ENCODE assay signal across 18 cellular contexts in genomic region chr2:61995515-61995914, GRCh38.
A peak's percentile ranks its signal among the peaks of the same experiment; 100 is the strongest.
DNase-seq lines count a peak whose midpoint lies in the region; ATAC-seq, FAIRE-seq and TF ChIP-seq lines count a peak whose summit lies in the region.
"Had no signal": no experiment of that assay in that cellular context is flagged by ENCODE, and none has a peak within 500 bp of the region (broad histone marks: within the 10 kb centered on the region; RNA-seq: fewer than 3 reads in every experiment).

No MANE protein-coding gene starts in this region.

- no peak for FAIRE-seq in kidney (lab: Jason Lieb, UNC)
- FAIRE-seq: islet of Langerhans had no signal

- intact Hi-C loops in kidney (cut with DNase I): no loop called here

- peak; percentile 53 for ATAC-seq in GM19467 (IDR thresholded peaks at IDR 0.05; ENCODE audit: unreplicated experiment)
- peak; percentile 91 for ATAC-seq in HG02885 (IDR thresholded peaks at IDR 0.05; ENCODE audit: poor library complexity, unreplicated experiment)
- ATAC-seq: activated CD4-positive, alpha-beta T cell treated with anti-CD3 and anti-CD28 coated beads for 36 hours; naive thymus-derived CD4-positive, alpha-beta T cell had no signal

- no peak overlapping the region for H3K4me3 Mint-ChIP-seq in mesothelial cell of epicardium
- no peak overlapping the region for H3K4me3 Mint-ChIP-seq in endothelial cell (ENCODE audit: unreplicated experiment)
- H3K4me3 Mint-ChIP-seq: activated CD4-positive, alpha-beta T cell treated with anti-CD3 and anti-CD28 coated beads for 36 hours; naive thymus-derived CD4-positive, alpha-beta T cell had no signal

- H3K36me3 ChIP-seq in kidney (ENCODE audit: control insufficient read depth in 1 of 2, insufficient read depth in 2 of 2, low read length in 2 of 2): no peaks in the 10 kb centered on the region
- H3K36me3 ChIP-seq: sigmoid colon, tibial artery had no signal

- no peak for TF ChIP-seq CTCF in GM12865 (IDR thresholded peaks at IDR 0.05; ENCODE audit: insufficient read depth, low read depth, low read length, missing control alignments)
- TF ChIP-seq CTCF in kidney (IDR thresholded peaks at IDR 0.05; ENCODE audit: borderline replicate concordance, extremely low read depth, insufficient read depth): no peak
- TF ChIP-seq CTCF in mesothelial cell of epicardium (IDR thresholded peaks at IDR 0.05; ENCODE audit: unreplicated experiment): no peak
- TF ChIP-seq CTCF in endothelial cell (IDR thresholded peaks at IDR 0.05; ENCODE audit: unreplicated experiment): no peak

- H3K4me1 Mint-ChIP-seq in mesothelial cell of epicardium (peaks cover 8% of the 10 kb centered on the region), endothelial cell (ENCODE audit: unreplicated experiment) (peaks cover 24% of the 10 kb centered on the region)

- no peak overlapping the region for H3K9ac ChIP-seq in kidney (ENCODE audit: low read length in 2 of 2)
- H3K9ac ChIP-seq: SK-N-SH had no signal

- H3K9me3 Mint-ChIP-seq in mesothelial cell of epicardium (no peaks in the 10 kb centered on the region), endothelial cell (ENCODE audit: unreplicated experiment) (no peaks in the 10 kb centered on the region)
- H3K9me3 Mint-ChIP-seq: naive thymus-derived CD4-positive, alpha-beta T cell had no signal

- H3K4me1 ChIP-seq in kidney (ENCODE audit: control insufficient read depth in 1 of 2, insufficient read depth in 1 of 2, low read depth in 1 of 2, low read length in 2 of 2): no peaks in the 10 kb centered on the region
- H3K4me1 ChIP-seq: sigmoid colon, tibial artery had no signal

- H3K27ac Mint-ChIP-seq in mesothelial cell of epicardium (no peak overlapping the region), endothelial cell (ENCODE audit: unreplicated experiment) (no peak overlapping the region)
- H3K27ac Mint-ChIP-seq: activated CD4-positive, alpha-beta T cell treated with anti-CD3 and anti-CD28 coated beads for 36 hours; naive thymus-derived CD4-positive, alpha-beta T cell had no signal

- H3K36me3 Mint-ChIP-seq in mesothelial cell of epicardium: no peaks in the 10 kb centered on the region
- no peaks in the 10 kb centered on the region for H3K36me3 Mint-ChIP-seq in endothelial cell (ENCODE audit: low read depth, unreplicated experiment)

- DNase-seq in GM12865 (ENCODE audit: low read depth) (peak; percentile 84), kidney (no peak), iPS-NIHi7 (ENCODE audit: extremely low spot score) (no peak), mesothelial cell of epicardium (ENCODE audit: low spot score in 2 of 2, unreplicated experiment in 2 of 2) (no peak), endothelial cell (ENCODE audit: low spot score) (no peak)
- peak; percentile 18 for DNase-seq in Jurkat, Clone E6-1 (ENCODE audit: low read depth, low spot score)
- DNase-seq: activated CD4-positive, alpha-beta T cell treated with anti-CD3 and anti-CD28 coated beads for 36 hours; activated gamma-delta T cell; DMS79 treated with DMSO at 0.1 percent for 48 hours; naive thymus-derived CD4-positive, alpha-beta T cell; NCI-H1048; NCI-H526 treated with DMSO at 0.1 percent for 48 hours; sigmoid colon; SK-N-SH; tibial artery had no signal

- H3K9me3 ChIP-seq in kidney (ENCODE audit: control insufficient read depth in 1 of 2, low read length in 2 of 2): no peaks in the 10 kb centered on the region
- H3K9me3 ChIP-seq: sigmoid colon, SK-N-SH, tibial artery had no signal

- H3K27ac ChIP-seq in kidney (ENCODE audit: low read depth in 2 of 2, low read length in 2 of 2): no peak overlapping the region
- H3K27ac ChIP-seq: sigmoid colon, tibial artery had no signal

- no peak overlapping the region for H3K4me3 ChIP-seq in GM12865 (ENCODE audit: low read depth, low read length)
- H3K4me3 ChIP-seq in Jurkat, Clone E6-1 (ENCODE audit: low read length): no peak overlapping the region
- no peak overlapping the region for H3K4me3 ChIP-seq in kidney (ENCODE audit: low read length in 2 of 2)
- H3K4me3 ChIP-seq: sigmoid colon, tibial artery had no signal

- H3K27me3 Mint-ChIP-seq in mesothelial cell of epicardium (ENCODE audit: low read depth) (no peaks in the 10 kb centered on the region), endothelial cell (ENCODE audit: unreplicated experiment) (no peaks in the 10 kb centered on the region)
- H3K27me3 Mint-ChIP-seq: activated CD4-positive, alpha-beta T cell treated with anti-CD3 and anti-CD28 coated beads for 36 hours; naive thymus-derived CD4-positive, alpha-beta T cell had no signal

Comparison
In these comparisons a context has a peak if more than half of its experiments do, and no peak if none do; other contexts are left out.
1. DNase-seq: peak in GM12865 (single experiment) and Jurkat, Clone E6-1 (single experiment); none in kidney (single experiment), iPS-NIHi7 (single experiment), mesothelial cell of epicardium (0 of 2) and endothelial cell (single experiment).